Comparison of ENCODE assay signal across 9 cellular contexts in genomic region chr3:3170998-3171397, GRCh38. TPM values are rescaled to one million over a fixed set of nuclear protein-coding genes. Genes with fewer than 3 reads are reported as not detected.
DNase-seq lines count a peak whose midpoint lies in the region; ATAC-seq and TF ChIP-seq lines count a peak whose summit lies in the region.
"Had no signal": no experiment of that assay in that cellular context is flagged by ENCODE, and none has a peak within 500 bp of the region (broad histone marks: within the 10 kb centered on the region; RNA-seq: fewer than 3 reads in every experiment).

No MANE protein-coding gene starts in this region.

- H3K27me3 Mint-ChIP-seq in activated naive CD8-positive, alpha-beta T cell: no peaks in the 10 kb centered on the region
- H3K27me3 Mint-ChIP-seq in activated naive CD8-positive, alpha-beta T cell treated with anti-CD3 and anti-CD28 coated beads, Interleukin-2, amount 50 U/mL, for 24 hours: no peaks in the 10 kb centered on the region
- no peaks in the 10 kb centered on the region for H3K27me3 Mint-ChIP-seq in activated T-helper 2 cell treated with anti-CD3 and anti-CD28 coated beads, Interferon-gamma antibody, Interleukin-2, Interleukin-4, amounts not matched to agents 10 μg/mL and 5 μg/mL and 100 μg/mL, durations not matched to agents 14 hours and 24 hours and 36 hours (ENCODE audit: low read depth)

- TF ChIP-seq CTCF in kidney epithelial cell (IDR thresholded peaks at IDR 0.05; ENCODE audit: insufficient read depth, low read length, poor library complexity, severe bottlenecking) (peak; percentile 31), gastroesophageal sphincter (IDR thresholded peaks at IDR 0.05) (no peak)

- H3K4me1 Mint-ChIP-seq in activated naive CD8-positive, alpha-beta T cell (ENCODE audit: low read depth): peaks cover 76% of the 10 kb centered on the region
- peaks cover 56% of the 10 kb centered on the region for H3K4me1 Mint-ChIP-seq in activated naive CD8-positive, alpha-beta T cell treated with anti-CD3 and anti-CD28 coated beads, Interleukin-2, amount 50 U/mL, for 24 hours
- H3K4me1 Mint-ChIP-seq in activated T-helper 2 cell treated with anti-CD3 and anti-CD28 coated beads, Interferon-gamma antibody, Interleukin-2, Interleukin-4, amounts not matched to agents 10 μg/mL and 5 μg/mL and 100 μg/mL, durations not matched to agents 14 hours and 24 hours and 36 hours (ENCODE audit: low read depth): peaks cover 39% of the 10 kb centered on the region

- peak overlapping the region; percentile 84 for H3K27ac Mint-ChIP-seq in activated naive CD8-positive, alpha-beta T cell
- no peak overlapping the region for H3K27ac Mint-ChIP-seq in activated naive CD8-positive, alpha-beta T cell treated with anti-CD3 and anti-CD28 coated beads, Interleukin-2, amount 50 U/mL, for 24 hours
- peak overlapping the region; percentile 75 for H3K27ac Mint-ChIP-seq in activated T-helper 2 cell treated with anti-CD3 and anti-CD28 coated beads, Interferon-gamma antibody, Interleukin-2, Interleukin-4, amounts not matched to agents 10 μg/mL and 5 μg/mL and 100 μg/mL, durations not matched to agents 14 hours and 24 hours and 36 hours

- H3K9me3 ChIP-seq in gastroesophageal sphincter: no peaks in the 10 kb centered on the region
- H3K9me3 ChIP-seq: thoracic aorta had no signal

- H3K9me3 Mint-ChIP-seq in activated naive CD8-positive, alpha-beta T cell (ENCODE audit: low read depth): no peaks in the 10 kb centered on the region
- H3K9me3 Mint-ChIP-seq in activated naive CD8-positive, alpha-beta T cell treated with anti-CD3 and anti-CD28 coated beads, Interleukin-2, amount 50 U/mL, for 24 hours: no peaks in the 10 kb centered on the region
- H3K9me3 Mint-ChIP-seq in activated T-helper 2 cell treated with anti-CD3 and anti-CD28 coated beads, Interferon-gamma antibody, Interleukin-2, Interleukin-4, amounts not matched to agents 10 μg/mL and 5 μg/mL and 100 μg/mL, durations not matched to agents 14 hours and 24 hours and 36 hours: no peaks in the 10 kb centered on the region

- H3K36me3 Mint-ChIP-seq in activated naive CD8-positive, alpha-beta T cell: peaks cover 2% of the 10 kb centered on the region
- H3K36me3 Mint-ChIP-seq in activated naive CD8-positive, alpha-beta T cell treated with anti-CD3 and anti-CD28 coated beads, Interleukin-2, amount 50 U/mL, for 24 hours (ENCODE audit: low read depth): peaks cover 35% of the 10 kb centered on the region
- H3K36me3 Mint-ChIP-seq in activated T-helper 2 cell treated with anti-CD3 and anti-CD28 coated beads, Interferon-gamma antibody, Interleukin-2, Interleukin-4, amounts not matched to agents 10 μg/mL and 5 μg/mL and 100 μg/mL, durations not matched to agents 14 hours and 24 hours and 36 hours (ENCODE audit: low read depth): peaks cover 70% of the 10 kb centered on the region

- no peak for TF ChIP-seq EP300 in gastroesophageal sphincter (IDR thresholded peaks at IDR 0.05)

- H3K4me1 ChIP-seq in gastroesophageal sphincter: peaks cover 0 to 30% (median 0%) of the 10 kb centered on the region in 3 donors

- DNase-seq in activated naive CD8-positive, alpha-beta T cell treated with anti-CD3 and anti-CD28 coated beads, Interleukin-2, amount 50 U/mL, for 24 hours: no peak
- DNase-seq in Jurkat, Clone E6-1 (ENCODE audit: low read depth, low spot score): peak; percentile 61
- DNase-seq in activated T-helper 2 cell treated with anti-CD3 and anti-CD28 coated beads, Interferon-gamma antibody, Interleukin-2, Interleukin-4, amounts not matched to agents 10 μg/mL and 5 μg/mL and 100 μg/mL, durations not matched to agents 14 hours and 24 hours and 36 hours (ENCODE audit: low spot score): no peak
- DNase-seq in kidney epithelial cell (ENCODE audit: low read depth) (no peak), nucleus accumbens (lab: John Stamatoyannopoulos, UW) (no peak), posterior vena cava (ENCODE audit: low spot score) (no peak)

- WGBS in gastroesophageal sphincter (ENCODE audit: low coverage in 1 of 2), 2 donors: 29 to 33% methylated on average over 1 of the region's 5 CpGs

- H3K27ac ChIP-seq in gastroesophageal sphincter: no peak overlapping the region
- H3K27ac ChIP-seq: thoracic aorta had no signal

- peak overlapping the region; percentile 43 for H3K4me3 Mint-ChIP-seq in activated naive CD8-positive, alpha-beta T cell
- no peak overlapping the region for H3K4me3 Mint-ChIP-seq in activated naive CD8-positive, alpha-beta T cell treated with anti-CD3 and anti-CD28 coated beads, Interleukin-2, amount 50 U/mL, for 24 hours
- no peak overlapping the region for H3K4me3 Mint-ChIP-seq in activated T-helper 2 cell treated with anti-CD3 and anti-CD28 coated beads, Interferon-gamma antibody, Interleukin-2, Interleukin-4, amounts not matched to agents 10 μg/mL and 5 μg/mL and 100 μg/mL, durations not matched to agents 14 hours and 24 hours and 36 hours (ENCODE audit: low read depth)

- H3K27me3 ChIP-seq in kidney epithelial cell (ENCODE audit: control insufficient read depth, insufficient read depth, low read length) (no peaks in the 10 kb centered on the region), gastroesophageal sphincter (no peaks in the 10 kb centered on the region)

- no peak for ATAC-seq in activated naive CD8-positive, alpha-beta T cell treated with anti-CD3 and anti-CD28 coated beads, Interleukin-2, amount 50 U/mL, for 24 hours
- no peak for ATAC-seq in gastroesophageal sphincter

- intact Hi-C loops in activated T-helper 2 cell treated with anti-CD3 and anti-CD28 coated beads, Interferon-gamma antibody, Interleukin-2, Interleukin-4, amounts not matched to agents 10 μg/mL and 5 μg/mL and 100 μg/mL, durations not matched to agents 14 hours and 24 hours and 36 hours (cut with micrococcal nuclease): loop anchor here (5.0 kb wide), 1 partner anchor 409 kb away; no protein-coding TSS in a partner anchor
- intact Hi-C loops in posterior vena cava (cut with DNase I): no loop called here

- H3K4me3 ChIP-seq in Jurkat, Clone E6-1 (ENCODE audit: low read length): no peak overlapping the region
- no peak overlapping the region for H3K4me3 ChIP-seq in kidney epithelial cell (ENCODE audit: low read depth, low read length)
- H3K4me3 ChIP-seq in gastroesophageal sphincter: no peak overlapping the region
- H3K4me3 ChIP-seq: thoracic aorta had no signal

- no peak for TF ChIP-seq POLR2A in gastroesophageal sphincter (IDR thresholded peaks at IDR 0.05)

- H3K36me3 ChIP-seq in kidney epithelial cell (ENCODE audit: control insufficient read depth, insufficient read depth, low read length) (no peaks in the 10 kb centered on the region), gastroesophageal sphincter (peaks cover 12 to 96% of the 10 kb centered on the region in 2 donors)

RNA-seq across cellular contexts. Expression of gene CRBN, which starts 8.5 kb away (rescaled TPM):
- polyA plus RNA-seq in Jurkat, Clone E6-1 (2012; ENCODE audit: insufficient read depth, insufficient read length): 48.8 TPM
- 35.0 and 40.6 TPM in 2 replicates for total RNA-seq in activated T-helper 2 cell treated with anti-CD3 and anti-CD28 coated beads, Interferon-gamma antibody, Interleukin-2, Interleukin-4, amounts not matched to agents 10 μg/mL and 5 μg/mL and 100 μg/mL, durations not matched to agents 14 hours and 24 hours and 36 hours
- 39.6 and 43.9 TPM in 2 replicates for total RNA-seq in kidney epithelial cell
- total RNA-seq in gastroesophageal sphincter: 100 to 1,000 TPM in 3 of 4 donors, 10 to 100 TPM in 1; 56.1 to 205 (median 124) TPM
- total RNA-seq in posterior vena cava: 10 to 100 TPM; 42.2 to 45.9 TPM

RNA-seq across cellular contexts. Expression of gene TRNT1, which starts 44.3 kb away (rescaled TPM):
- polyA plus RNA-seq in Jurkat, Clone E6-1 (2012; ENCODE audit: insufficient read depth, insufficient read length): 27.1 TPM
- 49.9 and 50.1 TPM in 2 replicates for total RNA-seq in activated T-helper 2 cell treated with anti-CD3 and anti-CD28 coated beads, Interferon-gamma antibody, Interleukin-2, Interleukin-4, amounts not matched to agents 10 μg/mL and 5 μg/mL and 100 μg/mL, durations not matched to agents 14 hours and 24 hours and 36 hours
- total RNA-seq in kidney epithelial cell: 18.5 and 19.5 TPM in 2 replicates
- 10 to 100 TPM in 2 of 4 donors, 1 to 10 TPM in 2; 8.7 to 20.6 (median 12.2) TPM for total RNA-seq in gastroesophageal sphincter
- total RNA-seq in posterior vena cava: 10 to 100 TPM; 23.2 to 23.6 TPM
